In the genomic region with DNA sequence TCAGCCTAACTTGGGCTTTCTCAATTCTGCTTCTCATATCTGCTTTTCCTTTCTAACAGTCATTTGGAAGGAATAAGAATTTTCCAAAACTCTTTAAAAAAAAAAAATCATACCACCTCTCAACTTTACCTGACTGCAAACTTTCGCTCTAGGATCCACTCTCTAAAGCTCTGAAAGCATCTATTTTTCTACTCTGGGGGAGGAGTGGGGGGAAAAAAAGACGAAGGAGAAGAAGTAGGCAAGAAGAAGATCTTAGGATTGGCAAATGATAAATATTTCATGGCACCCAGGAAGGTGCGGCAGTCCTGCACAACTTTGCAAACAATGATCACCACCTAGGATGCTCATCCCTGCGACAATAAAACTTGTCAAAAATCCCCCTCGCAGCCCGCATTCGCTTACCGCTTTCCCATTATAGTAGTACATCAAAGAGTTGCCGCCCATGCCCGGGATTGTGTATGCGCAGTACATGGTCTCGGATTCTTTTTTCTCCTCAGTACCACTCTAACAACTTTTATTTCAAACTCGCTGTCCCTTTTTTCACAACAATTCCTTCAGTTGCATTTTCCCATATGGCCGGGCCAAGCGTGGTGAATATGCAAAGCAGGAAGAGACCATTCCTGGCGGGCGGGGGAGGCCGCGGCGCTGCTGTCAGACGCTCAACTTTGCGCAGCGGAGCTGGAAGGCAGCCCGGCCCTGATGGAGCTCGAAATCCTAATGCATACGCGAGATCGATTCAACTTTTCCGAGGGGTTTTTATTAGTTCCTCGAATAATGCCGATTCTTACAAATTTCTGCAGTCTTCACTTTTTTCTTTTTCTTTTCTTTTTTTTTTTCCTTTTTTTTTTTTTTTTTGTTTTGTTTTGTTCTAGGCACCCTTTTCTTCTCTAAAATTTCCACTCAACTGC, we compare ENCODE assay signal across 8 cellular contexts.
DNase-seq lines count a peak whose midpoint lies in the region; ATAC-seq, FAIRE-seq and TF ChIP-seq lines count a peak whose summit lies in the region.

No MANE protein-coding gene starts in this region.

- no peaks in the 10 kb centered on the region for H3K27me3 Mint-ChIP-seq in activated B cell treated with CpG ODN at 0.5 μM for 24 hours

- peak; percentile 67 for TF ChIP-seq POLR2A in GM12891 (IDR thresholded peaks at IDR 0.05; ENCODE audit: low read depth, low read length)

- H3K36me3 Mint-ChIP-seq in activated B cell treated with CpG ODN at 0.5 μM for 24 hours (ENCODE audit: low read depth): peaks cover 24% of the 10 kb centered on the region

- no peaks in the 10 kb centered on the region for H3K4me1 ChIP-seq in stomach smooth muscle (ENCODE audit: control insufficient read depth, insufficient read depth, low read length)

- H3K9ac ChIP-seq in stomach smooth muscle (ENCODE audit: low read length in 2 of 2): peak overlapping the region; percentile 79 to 83

- H3K4me3 Mint-ChIP-seq in activated B cell treated with CpG ODN at 0.5 μM for 24 hours: peak overlapping the region; percentile 90

- no peaks in the 10 kb centered on the region for H3K9me3 ChIP-seq in stomach smooth muscle (ENCODE audit: control insufficient read depth in 2 of 2, low read length in 2 of 2)

- peak; percentile 98 for FAIRE-seq in GM12891 (lab: Jason Lieb, UNC)

- no peaks in the 10 kb centered on the region for H3K9me3 Mint-ChIP-seq in activated B cell treated with CpG ODN at 0.5 μM for 24 hours

- H3K4me1 Mint-ChIP-seq in activated B cell treated with CpG ODN at 0.5 μM for 24 hours: peaks cover 63% of the 10 kb centered on the region

- POLR2A ChIA-PET in activated B cell treated with CpG ODN at 0.5 μM for 24 hours (lab: Charles Lee): interaction anchor here (0.5 to 3.1 kb wide), 59 partner anchors 7 to 1767 kb away, joined by 3 to 48 read pairs (median 6); a partner anchor contains a TSS

- intact Hi-C loops in activated B cell treated with CpG ODN at 0.5 μM for 24 hours (cut with micrococcal nuclease): loop anchor here (1.0 to 5.0 kb wide), 15 partner anchors 9 to 1330 kb away; a partner anchor contains a TSS

- peak overlapping the region; percentile 72 for H3K27ac ChIP-seq in stomach smooth muscle (ENCODE audit: low read length)

- peak overlapping the region; percentile 92 for H3K27ac Mint-ChIP-seq in activated B cell treated with CpG ODN at 0.5 μM for 24 hours

- DNase-seq in A172 (ENCODE audit: low spot score) (peak; percentile 64), GM12891 (ENCODE audit: insufficient read length, low spot score) (no peak), NCI-H1417 treated with DMSO at 0.1 percent for 48 hours (lab: John Stamatoyannopoulos, UW) (peak; percentile 91), activated B cell treated with CpG ODN at 0.5 μM for 24 hours (peak; percentile 78), mucosa of gallbladder (ENCODE audit: low spot score) (peak; percentile 79)

- peak overlapping the region; percentile 81 to 94 for H3K4me3 ChIP-seq in stomach smooth muscle (ENCODE audit: low read length in 2 of 2)

- no peaks in the 10 kb centered on the region for H3K27me3 ChIP-seq in stomach smooth muscle (ENCODE audit: control insufficient read depth in 1 of 2, insufficient read depth in 2 of 2, low read length in 2 of 2)

- no peaks in the 10 kb centered on the region for H3K36me3 ChIP-seq in stomach smooth muscle (ENCODE audit: control insufficient read depth in 2 of 2, insufficient read depth in 2 of 2, low read length in 2 of 2)

- TF ChIP-seq CTCF in activated B cell treated with CpG ODN at 0.5 μM for 24 hours (IDR thresholded peaks at IDR 0.05): no peak

- CTCF ChIA-PET in activated B cell treated with CpG ODN at 0.5 μM for 24 hours (lab: Charles Lee): interaction anchor here (0.7 to 1.9 kb wide), 4 partner anchors 22 to 345 kb away, joined by 3 to 8 read pairs (median 4); no protein-coding TSS in a partner anchor

- ATAC-seq in HG02678 (IDR thresholded peaks at IDR 0.05; ENCODE audit: unreplicated experiment): peak; percentile 61
- ATAC-seq in activated B cell treated with CpG ODN at 0.5 μM for 24 hours (ENCODE audit: low read depth): peak; percentile 64
- ATAC-seq in esophagus mucosa: peak; percentile 89

TF ChIP-seq in GM12891, 5 proteins besides CTCF, POLR2A, EP300 and RAD21:
- TF ChIP-seq TAF1 (IDR thresholded peaks at IDR 0.05; ENCODE audit: low read depth, low read length) (peak; percentile 69; the same call in 1 of the 2 replicates), SPI1 (IDR thresholded peaks at IDR 0.05; ENCODE audit: low read depth, low read length) (no peak), POU2F2 (IDR thresholded peaks at IDR 0.05; ENCODE audit: low read depth, low read length) (peak; percentile 100)
TF ChIP-seq in GM12891: peak in this region for 2.
